2 cellular contexts compared by ENCODE assay signal in genomic region chr15:89633585-89633984, GRCh38.
A peak's percentile ranks its signal among the peaks of the same experiment; 100 is the strongest.
TF ChIP-seq lines count a peak whose summit lies in the region.

No MANE protein-coding gene starts in this region.

TF ChIP-seq in HEK293, 187 proteins besides CTCF, POLR2A, EP300 and RAD21:
- TF ChIP-seq ZNF549 (tag by site-specific recombination; IDR thresholded peaks at IDR 0.05) (no peak), ZNF600 (tag by site-specific recombination; IDR thresholded peaks at IDR 0.05) (peak; percentile 43; the same call in 1 of the 2 replicates)

TF ChIP-seq in K562, 482 proteins besides CTCF, POLR2A, EP300 and RAD21:
- TF ChIP-seq POLR2G (IDR thresholded peaks at IDR 0.05; ENCODE audit: low read depth, low read length) (peak; percentile 50), GATAD2B (IDR thresholded peaks at IDR 0.05; ENCODE audit: borderline replicate concordance) (no peak), RBM22 (IDR thresholded peaks at IDR 0.05; ENCODE audit: low read depth, low read length, poor library complexity, severe bottlenecking) (peak; percentile 40), ZBTB33 (CRISPR knock-in tag; IDR thresholded peaks at IDR 0.05) (peak; percentile 18; the same call in 1 of the 2 replicates)
- TF ChIP-seq, protein P1, sequence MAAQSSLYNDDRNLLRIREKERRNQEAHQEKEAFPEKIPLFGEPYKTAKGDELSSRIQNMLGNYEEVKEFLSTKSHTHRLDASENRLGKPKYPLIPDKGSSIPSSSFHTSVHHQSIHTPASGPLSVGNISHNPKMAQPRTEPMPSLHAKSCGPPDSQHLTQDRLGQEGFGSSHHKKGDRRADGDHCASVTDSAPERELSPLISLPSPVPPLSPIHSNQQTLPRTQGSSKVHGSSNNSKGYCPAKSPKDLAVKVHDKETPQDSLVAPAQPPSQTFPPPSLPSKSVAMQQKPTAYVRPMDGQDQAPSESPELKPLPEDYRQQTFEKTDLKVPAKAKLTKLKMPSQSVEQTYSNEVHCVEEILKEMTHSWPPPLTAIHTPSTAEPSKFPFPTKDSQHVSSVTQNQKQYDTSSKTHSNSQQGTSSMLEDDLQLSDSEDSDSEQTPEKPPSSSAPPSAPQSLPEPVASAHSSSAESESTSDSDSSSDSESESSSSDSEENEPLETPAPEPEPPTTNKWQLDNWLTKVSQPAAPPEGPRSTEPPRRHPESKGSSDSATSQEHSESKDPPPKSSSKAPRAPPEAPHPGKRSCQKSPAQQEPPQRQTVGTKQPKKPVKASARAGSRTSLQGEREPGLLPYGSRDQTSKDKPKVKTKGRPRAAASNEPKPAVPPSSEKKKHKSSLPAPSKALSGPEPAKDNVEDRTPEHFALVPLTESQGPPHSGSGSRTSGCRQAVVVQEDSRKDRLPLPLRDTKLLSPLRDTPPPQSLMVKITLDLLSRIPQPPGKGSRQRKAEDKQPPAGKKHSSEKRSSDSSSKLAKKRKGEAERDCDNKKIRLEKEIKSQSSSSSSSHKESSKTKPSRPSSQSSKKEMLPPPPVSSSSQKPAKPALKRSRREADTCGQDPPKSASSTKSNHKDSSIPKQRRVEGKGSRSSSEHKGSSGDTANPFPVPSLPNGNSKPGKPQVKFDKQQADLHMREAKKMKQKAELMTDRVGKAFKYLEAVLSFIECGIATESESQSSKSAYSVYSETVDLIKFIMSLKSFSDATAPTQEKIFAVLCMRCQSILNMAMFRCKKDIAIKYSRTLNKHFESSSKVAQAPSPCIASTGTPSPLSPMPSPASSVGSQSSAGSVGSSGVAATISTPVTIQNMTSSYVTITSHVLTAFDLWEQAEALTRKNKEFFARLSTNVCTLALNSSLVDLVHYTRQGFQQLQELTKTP (IDR thresholded peaks at IDR 0.05; ENCODE audit: low read depth in 1 of 2, partially characterized antibody in 2 of 2): no peak
TF ChIP-seq in K562: peak in this region for 3.
